In genomic region chr15:69686626-69687025, GRCh38 we compare ENCODE assay signal across 20 cellular contexts.
"Had no signal": no experiment of that assay in that cellular context is flagged by ENCODE, and none has a peak within 500 bp of the region (broad histone marks: within the 10 kb centered on the region; RNA-seq: fewer than 3 reads in every experiment).

No MANE protein-coding gene starts in this region.

- DNase-seq: activated B cell treated with CpG ODN at 0.5 μM for 24 hours; activated CD4-positive, alpha-beta T cell treated with anti-CD3 and anti-CD28 coated beads for 1 hour; activated CD4-positive, alpha-beta T cell treated with anti-CD3 and anti-CD28 coated beads, Interleukin-2, amount 10 ng/mL, durations not matched to agents 24 days and 14 days; activated CD4-positive, alpha-beta T cell treated with anti-CD3 and anti-CD28 coated beads, Interleukin-2, amount 50 U/mL, for 48 hours; activated CD8-positive, alpha-beta memory T cell treated with anti-CD3 and anti-CD28 coated beads, Interleukin-2, amount 10 ng/mL, durations not matched to agents 7 days and 5 days; activated effector memory CD4-positive, alpha-beta T cell treated with Interleukin-2 at 50 U/mL for 16 hours; activated naive CD4-positive, alpha-beta T cell treated with anti-CD3 and anti-CD28 coated beads for 36 hours; activated naive CD8-positive, alpha-beta T cell treated with anti-CD3 and anti-CD28 coated beads for 36 hours; activated T-cell treated with anti-CD3 and anti-CD28 coated beads, Interleukin-2, amount 50 U/mL, for 24 hours; brain microvascular endothelial cell; cerebellar nuclear complex; Karpas-422; MM.1S; NCI-H1694; NCI-H446; SIG-M5; T-helper 17 cell; T1000 had no signal

- H3K27ac ChIP-seq: brain microvascular endothelial cell, cardiac muscle cell had no signal

- H3K36me3 ChIP-seq: brain microvascular endothelial cell, cardiac muscle cell had no signal

- H3K4me3 ChIP-seq: cardiac muscle cell, K562 had no signal

- H3K27me3 ChIP-seq: brain microvascular endothelial cell, cardiac muscle cell had no signal
